ENCODE assay signal across 1 cellular context in genomic region chr1:180854001-180854400, GRCh38.
TF ChIP-seq lines count a peak whose summit lies in the region.

No MANE protein-coding gene starts in this region.

TF ChIP-seq in HepG2, 621 proteins besides CTCF, POLR2A, EP300 and RAD21 (continued from another document):
- TF ChIP-seq ZNF407 (CRISPR knock-in tag; IDR thresholded peaks at IDR 0.05; ENCODE audit: not compliant biosample characterization) = no peak
- no peak for TF ChIP-seq ZNF713 (CRISPR knock-in tag; IDR thresholded peaks at IDR 0.05)
- TF ChIP-seq ZNF337 (CRISPR knock-in tag; IDR thresholded peaks at IDR 0.05; ENCODE audit: borderline replicate concordance, low read depth) = no peak
- TF ChIP-seq MEIS1 (CRISPR knock-in tag; IDR thresholded peaks at IDR 0.05; ENCODE audit: borderline replicate concordance) = no peak
